ENCODE assay signal across 8 cellular contexts in genomic region chr10:92839191-92840085, GRCh38. TPM values are rescaled to one million over a fixed set of nuclear protein-coding genes. Genes with fewer than 3 reads are reported as not detected.
DNase-seq lines count a peak whose midpoint lies in the region; ATAC-seq, FAIRE-seq and TF ChIP-seq lines count a peak whose summit lies in the region.

No MANE protein-coding gene starts in this region.

- peak; percentile 56 for TF ChIP-seq CTCF in GM13977 (IDR thresholded peaks at IDR 0.05; ENCODE audit: extremely low read depth, insufficient read depth, missing control alignments)

- ATAC-seq in left colon (peak; percentile 62), GM18870 (IDR thresholded peaks at IDR 0.05; ENCODE audit: unreplicated experiment) (no peak)
- peak; percentile 54 for ATAC-seq in stimulated activated naive CD8-positive, alpha-beta T cell treated with anti-CD3 and anti-CD28 coated beads, Interleukin-15, amount 100 ng/mL, for 72 hours

- H3K4me3 Mint-ChIP-seq in stimulated activated naive CD8-positive, alpha-beta T cell treated with anti-CD3 and anti-CD28 coated beads, Interleukin-15, amount 100 ng/mL, for 72 hours: no peak overlapping the region

- no peak overlapping the region for H3K4me3 ChIP-seq in SJCRH30

- H3K27me3 Mint-ChIP-seq in stimulated activated naive CD8-positive, alpha-beta T cell treated with anti-CD3 and anti-CD28 coated beads, Interleukin-15, amount 100 ng/mL, for 72 hours: no peaks in the 10 kb centered on the region

- in situ Hi-C loops in GM13977 (cut with MboI; ENCODE audit: low pct_unique_long_range_greater_than_20kb, low sequenced_read_pairs, unreplicated experiment): no loop called here

- no peaks in the 10 kb centered on the region for H3K36me3 ChIP-seq in SJCRH30

- no peaks in the 10 kb centered on the region for H3K9me3 Mint-ChIP-seq in stimulated activated naive CD8-positive, alpha-beta T cell treated with anti-CD3 and anti-CD28 coated beads, Interleukin-15, amount 100 ng/mL, for 72 hours

- intact Hi-C loops in left colon (cut with DNase I, micrococcal nuclease): no loop called here

- no peak for FAIRE-seq in frontal cortex (lab: Jason Lieb, UNC)

- H3K4me1 Mint-ChIP-seq in stimulated activated naive CD8-positive, alpha-beta T cell treated with anti-CD3 and anti-CD28 coated beads, Interleukin-15, amount 100 ng/mL, for 72 hours: peaks cover 12% of the 10 kb centered on the region

- no peaks in the 10 kb centered on the region for H3K4me1 ChIP-seq in SJCRH30

- no peak overlapping the region for H3K27ac ChIP-seq in SJCRH30

- DNase-seq in 8988T: peak; percentile 23
- peak; percentile 22 for DNase-seq in GM13977 (ENCODE audit: low spot score)
- DNase-seq in SJCRH30: peak; percentile 50 to 64
- peak; percentile 74 for DNase-seq in amniotic epithelial cell (ENCODE audit: low read depth)
- peak; percentile 57 to 73 for DNase-seq in left colon
- DNase-seq in stimulated activated naive CD8-positive, alpha-beta T cell treated with anti-CD3 and anti-CD28 coated beads, Interleukin-15, amount 100 ng/mL, for 72 hours: peak; percentile 36 to 48
- no peak for DNase-seq in frontal cortex (ENCODE audit: low spot score in 2 of 2)

- no peaks in the 10 kb centered on the region for H3K9me3 ChIP-seq in SJCRH30 (replicated peaks)

- H3K27ac Mint-ChIP-seq in stimulated activated naive CD8-positive, alpha-beta T cell treated with anti-CD3 and anti-CD28 coated beads, Interleukin-15, amount 100 ng/mL, for 72 hours: no peak overlapping the region

- H3K27me3 ChIP-seq in SJCRH30: no peaks in the 10 kb centered on the region

RNA-seq across cellular contexts. Expression of gene EXOC6, which starts 8.9 kb away (rescaled TPM):
- 5.9 and 8.0 TPM in 2 replicates for total RNA-seq in SJCRH30 (2014; rRNA removed; shearing (Covaris generic))
- total RNA-seq in left colon: 10 to 100 TPM; 13.2 to 13.6 TPM
- total RNA-seq in frontal cortex: 113 TPM

Comparison
In these comparisons a context has a peak if more than half of its experiments do, and no peak if none do; other contexts are left out.
1. DNase-seq: peak in 8988T (single experiment), GM13977 (single experiment), SJCRH30 (2 of 2), amniotic epithelial cell (single experiment), left colon (2 of 2) and stimulated activated naive CD8-positive, alpha-beta T cell treated with anti-CD3 and anti-CD28 coated beads, Interleukin-15, amount 100 ng/mL, for 72 hours (2 of 2); none in frontal cortex (0 of 2).